In genomic region chr2:86622409-86622877, GRCh38 we compare ENCODE assay signal across 8 cellular contexts. TPM values are rescaled to one million over a fixed set of nuclear protein-coding genes. Genes with fewer than 3 reads are reported as not detected.
DNase-seq lines count a peak whose midpoint lies in the region; ATAC-seq, FAIRE-seq and TF ChIP-seq lines count a peak whose summit lies in the region.

No MANE protein-coding gene starts in this region.

- H3K4me3 ChIP-seq in AG10803 (ENCODE audit: low read length): peak overlapping the region; percentile 88
- peak overlapping the region; percentile 60 to 96 (median 95) for H3K4me3 ChIP-seq in liver (ENCODE audit: low read depth in 1 of 3, low read length in 3 of 3)

- no peaks in the 10 kb centered on the region for H3K9me3 Mint-ChIP-seq in chondrocyte (ENCODE audit: low read depth)

- no peak for TF ChIP-seq POLR2A in H54 (IDR thresholded peaks at IDR 0.05; ENCODE audit: low read depth, low read length)

- TF ChIP-seq RAD21 in liver (IDR thresholded peaks at IDR 0.05): no peak

- WGBS in liver: under 1% methylated on average over 13 of the region's 13 CpGs

- H3K4me3 Mint-ChIP-seq in chondrocyte (ENCODE audit: unreplicated experiment): peak overlapping the region; percentile 95

- peaks cover 4% of the 10 kb centered on the region for H3K36me3 Mint-ChIP-seq in chondrocyte (ENCODE audit: low read depth)

- no peaks in the 10 kb centered on the region for H3K27me3 ChIP-seq in liver (ENCODE audit: control insufficient read depth in 4 of 4, insufficient read depth in 4 of 4, low read length in 3 of 4)

- H3K4me1 ChIP-seq in liver (ENCODE audit: control insufficient read depth in 4 of 4, insufficient read depth in 4 of 4, low read length in 3 of 4): peaks cover under 1 to 25% (median 4%) of the 10 kb centered on the region in 4 donors

- H3K4me1 Mint-ChIP-seq in chondrocyte (ENCODE audit: low read depth): peaks cover 21% of the 10 kb centered on the region

- DNase-seq in AG10803 (ENCODE audit: low read depth) (peak; percentile 17), H54 (ENCODE audit: insufficient read length, low spot score) (peak; percentile 20), SW 1271 (lab: John Stamatoyannopoulos, UW) (peak; percentile 14 to 43), chondrocyte (ENCODE audit: low spot score) (no peak), posterior vena cava (ENCODE audit: low spot score) (no peak)
- peak; percentile 4 for DNase-seq in stimulated activated CD8-positive, alpha-beta memory T cell treated with anti-CD3 and anti-CD28 coated beads, Interleukin-4, amount 100 ng/mL, for 24 hours (ENCODE audit: low read depth)

- peak overlapping the region; percentile 97 to 98 for H3K27ac ChIP-seq in liver (ENCODE audit: low read depth in 1 of 2, low read length in 2 of 2)

- H3K9ac ChIP-seq in liver (ENCODE audit: low read depth in 1 of 2, low read length in 2 of 2): peak overlapping the region; percentile 89 to 97

- FAIRE-seq in H54 (lab: Jason Lieb, UNC): peak; percentile 55

- H3K27me3 Mint-ChIP-seq in chondrocyte (ENCODE audit: low read depth): peaks cover 2% of the 10 kb centered on the region

- peak overlapping the region; percentile 95 for H3K27ac Mint-ChIP-seq in chondrocyte (ENCODE audit: unreplicated experiment)

- TF ChIP-seq CTCF in AG10803 (conservative IDR thresholded peaks at IDR 0.05; ENCODE audit: low read length): no peak
- no peak for TF ChIP-seq CTCF in chondrocyte (IDR thresholded peaks at IDR 0.05)
- TF ChIP-seq CTCF in liver (IDR thresholded peaks at IDR 0.05; ENCODE audit: low read depth, low read length, missing input control): no peak

- peaks cover 0 to 12% (median 7%) of the 10 kb centered on the region in 4 donors for H3K36me3 ChIP-seq in liver (ENCODE audit: control insufficient read depth in 4 of 4, insufficient read depth in 3 of 4, low read depth in 1 of 4, low read length in 3 of 4)

- intact Hi-C loops in posterior vena cava (cut with DNase I): loop anchor here in 1 of 2 donors (5.0 to 10.0 kb wide), 2 partner anchors 58 to 80 kb away; partner anchors contain the start of gene CHMP3

- H3K9me3 ChIP-seq in liver (ENCODE audit: control insufficient read depth in 4 of 4, low read length in 3 of 4): no peaks in the 10 kb centered on the region

- ATAC-seq in GM21447 (IDR thresholded peaks at IDR 0.05; ENCODE audit: unreplicated experiment): no peak

TF ChIP-seq in liver, 16 proteins besides CTCF, POLR2A, EP300 and RAD21:
- no peak for TF ChIP-seq FOXA1 (IDR thresholded peaks at IDR 0.05)
- no peak for TF ChIP-seq FOXA2 (IDR thresholded peaks at IDR 0.05)
- peak; percentile 18 for TF ChIP-seq YY1 (IDR thresholded peaks at IDR 0.05)

RNA-seq across cellular contexts. Expression of gene RNF103, which starts 1.2 kb away (rescaled TPM):
- total RNA-seq in chondrocyte (28.5 to 32.4 TPM (median 32.3 TPM) in 3 replicates), liver (10 to 100 TPM; 18.5 to 38.2 TPM), posterior vena cava (10 to 100 TPM; 29.0 to 37.0 TPM)
- 10 to 100 TPM; 15.4 to 20.4 TPM for polyA plus RNA-seq in liver

RNA-seq across cellular contexts. Expression of gene CHMP3, which starts 59.2 kb away (rescaled TPM):
- total RNA-seq in chondrocyte: 106 to 111 TPM (median 109 TPM) in 3 replicates
- 10 to 100 TPM; 20.6 to 25.0 TPM for total RNA-seq in liver
- polyA plus RNA-seq in liver: 10 to 100 TPM; 23.0 to 25.1 TPM
- total RNA-seq in posterior vena cava: 100 to 1,000 TPM; 166 to 167 TPM

Comparison
In these comparisons a context has a peak if more than half of its experiments do, and no peak if none do; other contexts are left out.
1. DNase-seq: peak in AG10803 (single experiment), H54 (single experiment), SW 1271 (2 of 2) and stimulated activated CD8-positive, alpha-beta memory T cell treated with anti-CD3 and anti-CD28 coated beads, Interleukin-4, amount 100 ng/mL, for 24 hours (single experiment); none in chondrocyte (single experiment) and posterior vena cava (single experiment).